In genomic region chr3:72155391-72156064, GRCh38 we compare ENCODE assay signal across 1 cellular context.
TF ChIP-seq lines count a peak whose summit lies in the region.

No MANE protein-coding gene starts in this region.

TF ChIP-seq in K562, 482 proteins besides CTCF, POLR2A, EP300 and RAD21 (continued from another document and continues in another):
- TF ChIP-seq IFI16 (CRISPR knock-in tag; IDR thresholded peaks at IDR 0.05), result peak; percentile 3; the same call in 1 of the 2 replicates
- TF ChIP-seq GTF2E2 (tag; IDR thresholded peaks at IDR 0.05), result 0 out of 2 replicates have a peak, but pooled peaks have one; percentile 48
- no peak for TF ChIP-seq PCBP1 (IDR thresholded peaks at IDR 0.05; ENCODE audit: low read depth, low read length, poor library complexity, severe bottlenecking)
- peak; percentile 39; the same call in 1 of the 2 replicates for TF ChIP-seq NFE2 (IDR thresholded peaks at IDR 0.05; ENCODE audit: low read depth)
- TF ChIP-seq SP1 (CRISPR knock-in tag; IDR thresholded peaks at IDR 0.05), result 0 out of 2 replicates have a peak, but pooled peaks have one; percentile 11
- no peak for TF ChIP-seq HDAC6 (IDR thresholded peaks at IDR 0.05; ENCODE audit: low read depth, low read length)
- peak; percentile 43 for TF ChIP-seq MEIS2 (IDR thresholded peaks at IDR 0.05; ENCODE audit: partially characterized antibody)
- TF ChIP-seq ZNF347 (CRISPR knock-in tag; IDR thresholded peaks at IDR 0.05; ENCODE audit: low read depth), result no peak
- no peak for TF ChIP-seq NFIC (IDR thresholded peaks at IDR 0.05)
- no peak for TF ChIP-seq ARNT (IDR thresholded peaks at IDR 0.05)
- TF ChIP-seq TOE1 (IDR thresholded peaks at IDR 0.05; ENCODE audit: borderline replicate concordance), result no peak
- TF ChIP-seq TOE1 (CRISPR knock-in tag; IDR thresholded peaks at IDR 0.05; ENCODE audit: borderline replicate concordance, low read depth), result no peak
- no peak for TF ChIP-seq ZKSCAN3 (CRISPR knock-in tag; IDR thresholded peaks at IDR 0.05)
- TF ChIP-seq JUN (IDR thresholded peaks at IDR 0.05; ENCODE audit: borderline replicate concordance, low read depth, low read length), result peak; percentile 31; the same call in 1 of the 2 replicates
- TF ChIP-seq JUN (CRISPR knock-in tag; IDR thresholded peaks at IDR 0.05; ENCODE audit: borderline replicate concordance), result no peak
- TF ChIP-seq C11orf30 (IDR thresholded peaks at IDR 0.05; ENCODE audit: low read depth), result 0 out of 2 replicates have a peak, but pooled peaks have one; percentile 11
- no peak for TF ChIP-seq YY1 (IDR thresholded peaks at IDR 0.05; ENCODE audit: borderline replicate concordance in 1 of 3, control insufficient read depth in 1 of 3, extremely low read depth in 1 of 3, insufficient read depth in 3 of 3, insufficient read length in 1 of 3, insufficient replicate concordance in 2 of 3, low read depth in 1 of 3, low read length in 2 of 3)
- no peak for TF ChIP-seq MYNN (IDR thresholded peaks at IDR 0.05)
- no peak for TF ChIP-seq MYNN (CRISPR knock-in tag; IDR thresholded peaks at IDR 0.05)
- 0 out of 2 replicates have a peak, but pooled peaks have one; percentile 19 for TF ChIP-seq ZNF511 (CRISPR knock-in tag; IDR thresholded peaks at IDR 0.05)
- no peak for TF ChIP-seq CC2D1A (IDR thresholded peaks at IDR 0.05)
- peak; percentile 53; the same call in 1 of the 2 replicates for TF ChIP-seq SMARCE1 (IDR thresholded peaks at IDR 0.05)
- TF ChIP-seq GABPB1 (CRISPR knock-in tag; IDR thresholded peaks at IDR 0.05), result no peak
- peak; percentile 71 for TF ChIP-seq ZNF395 (CRISPR knock-in tag; IDR thresholded peaks at IDR 0.05)
- no peak for TF ChIP-seq STAT5A (IDR thresholded peaks at IDR 0.05; ENCODE audit: borderline replicate concordance, low read length)
- peak; percentile 88 for TF ChIP-seq TFAP4 (CRISPR knock-in tag; IDR thresholded peaks at IDR 0.05; ENCODE audit: borderline replicate concordance)
- peak; percentile 72 for TF ChIP-seq ARID1B (IDR thresholded peaks at IDR 0.05)
- TF ChIP-seq SMARCA4 (IDR thresholded peaks at IDR 0.05), result peak; percentile 26; the same call in 1 of the 2 replicates
- TF ChIP-seq XRCC3 (IDR thresholded peaks at IDR 0.05), result no peak
- TF ChIP-seq GATAD2B (IDR thresholded peaks at IDR 0.05; ENCODE audit: borderline replicate concordance), result no peak
- peak in 1 of 2 experiments; percentile 29; a peak in 1 of 4 replicates for TF ChIP-seq KDM1A (IDR thresholded peaks at IDR 0.05)
- peak; percentile 74; the same call in 1 of the 2 replicates for TF ChIP-seq BACH1 (tag; IDR thresholded peaks at IDR 0.05)
- TF ChIP-seq ZNF165 (CRISPR knock-in tag; IDR thresholded peaks at IDR 0.05; ENCODE audit: borderline replicate concordance), result no peak
- no peak; a peak in 1 of 4 replicates for TF ChIP-seq MAZ (CRISPR knock-in tag; conservative IDR thresholded peaks at IDR 0.05 in 1 of 2, IDR thresholded peaks at IDR 0.05 in 1 of 2)
- no peak for TF ChIP-seq RBFOX2 (IDR thresholded peaks at IDR 0.05; ENCODE audit: low read depth, low read length)
- TF ChIP-seq HSF4 (CRISPR knock-in tag; IDR thresholded peaks at IDR 0.05; ENCODE audit: borderline replicate concordance), result 0 out of 2 replicates have a peak, but pooled peaks have one; percentile 25
- no peak for TF ChIP-seq YBX1 (IDR thresholded peaks at IDR 0.05)
- TF ChIP-seq ZNF639 (CRISPR knock-in tag; conservative IDR thresholded peaks at IDR 0.05 in 1 of 2, IDR thresholded peaks at IDR 0.05 in 1 of 2), result peak in 1 of 2 experiments; percentile 40; a peak in 1 of 4 replicates
- TF ChIP-seq CBFA2T3 (IDR thresholded peaks at IDR 0.05), result peak; percentile 46
- TF ChIP-seq NR4A1 (CRISPR knock-in tag; IDR thresholded peaks at IDR 0.05), result no peak
- peak; percentile 46; the same call in 1 of the 2 replicates for TF ChIP-seq NR4A1 (tag; IDR thresholded peaks at IDR 0.05)
- TF ChIP-seq NR3C1 (CRISPR knock-in tag; IDR thresholded peaks at IDR 0.05), result no peak
- TF ChIP-seq, protein P1, sequence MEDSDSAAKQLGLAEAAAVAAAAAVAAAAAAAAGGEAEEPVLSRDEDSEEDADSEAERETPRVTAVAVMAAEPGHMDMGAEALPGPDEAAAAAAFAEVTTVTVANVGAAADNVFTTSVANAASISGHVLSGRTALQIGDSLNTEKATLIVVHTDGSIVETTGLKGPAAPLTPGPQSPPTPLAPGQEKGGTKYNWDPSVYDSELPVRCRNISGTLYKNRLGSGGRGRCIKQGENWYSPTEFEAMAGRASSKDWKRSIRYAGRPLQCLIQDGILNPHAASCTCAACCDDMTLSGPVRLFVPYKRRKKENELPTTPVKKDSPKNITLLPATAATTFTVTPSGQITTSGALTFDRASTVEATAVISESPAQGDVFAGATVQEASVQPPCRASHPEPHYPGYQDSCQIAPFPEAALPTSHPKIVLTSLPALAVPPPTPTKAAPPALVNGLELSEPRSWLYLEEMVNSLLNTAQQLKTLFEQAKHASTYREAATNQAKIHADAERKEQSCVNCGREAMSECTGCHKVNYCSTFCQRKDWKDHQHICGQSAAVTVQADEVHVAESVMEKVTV (CRISPR knock-in tag; IDR thresholded peaks at IDR 0.05), result 0 out of 2 replicates have a peak, but pooled peaks have one; percentile 19
- TF ChIP-seq BDP1 (IDR thresholded peaks at IDR 0.05; ENCODE audit: insufficient read depth, insufficient read length), result no peak
- no peak for TF ChIP-seq ETS2 (tag; IDR thresholded peaks at IDR 0.05; ENCODE audit: borderline replicate concordance, poor library complexity, severe bottlenecking)
- TF ChIP-seq, protein P2, sequence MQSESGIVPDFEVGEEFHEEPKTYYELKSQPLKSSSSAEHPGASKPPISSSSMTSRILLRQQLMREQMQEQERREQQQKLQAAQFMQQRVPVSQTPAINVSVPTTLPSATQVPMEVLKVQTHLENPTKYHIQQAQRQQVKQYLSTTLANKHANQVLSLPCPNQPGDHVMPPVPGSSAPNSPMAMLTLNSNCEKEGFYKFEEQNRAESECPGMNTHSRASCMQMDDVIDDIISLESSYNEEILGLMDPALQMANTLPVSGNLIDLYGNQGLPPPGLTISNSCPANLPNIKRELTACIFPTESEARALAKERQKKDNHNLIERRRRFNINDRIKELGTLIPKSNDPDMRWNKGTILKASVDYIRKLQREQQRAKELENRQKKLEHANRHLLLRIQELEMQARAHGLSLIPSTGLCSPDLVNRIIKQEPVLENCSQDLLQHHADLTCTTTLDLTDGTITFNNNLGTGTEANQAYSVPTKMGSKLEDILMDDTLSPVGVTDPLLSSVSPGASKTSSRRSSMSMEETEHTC (IDR thresholded peaks at IDR 0.05), result no peak
- no peak for TF ChIP-seq SIN3B (IDR thresholded peaks at IDR 0.05; ENCODE audit: low read depth)
- TF ChIP-seq ADNP (tag; IDR thresholded peaks at IDR 0.05), result no peak
- no peak for TF ChIP-seq TEAD2 (tag; IDR thresholded peaks at IDR 0.05)
- TF ChIP-seq CHD4 (IDR thresholded peaks at IDR 0.05; ENCODE audit: insufficient read depth, insufficient replicate concordance, low read depth, low read length, poor library complexity, severe bottlenecking), result no peak
- TF ChIP-seq MED1 (CRISPR knock-in tag; IDR thresholded peaks at IDR 0.05; ENCODE audit: borderline replicate concordance), result no peak
- TF ChIP-seq PYGO2 (tag; IDR thresholded peaks at IDR 0.05), result no peak
- TF ChIP-seq MYC (IDR thresholded peaks at IDR 0.05; ENCODE audit: low read depth, low read length), result peak; percentile 21; the same call in 1 of the 2 replicates
- TF ChIP-seq MYC (CRISPR knock-in tag; IDR thresholded peaks at IDR 0.05; ENCODE audit: borderline replicate concordance, low read depth), result no peak
- peak in 1 of 2 experiments; percentile 46; a peak in 1 of 3 replicates for TF ChIP-seq CBX3 (IDR thresholded peaks at IDR 0.05; ENCODE audit: borderline replicate concordance in 1 of 2, low read length in 2 of 2)
- TF ChIP-seq FOSL1 (tag; conservative IDR thresholded peaks at IDR 0.05), result peak; percentile 85
- TF ChIP-seq HEY1 (CRISPR knock-in tag; IDR thresholded peaks at IDR 0.05; ENCODE audit: borderline replicate concordance), result no peak
- TF ChIP-seq ZNF445 (CRISPR knock-in tag; IDR thresholded peaks at IDR 0.05; ENCODE audit: low read depth), result no peak
- TF ChIP-seq, protein P3, sequence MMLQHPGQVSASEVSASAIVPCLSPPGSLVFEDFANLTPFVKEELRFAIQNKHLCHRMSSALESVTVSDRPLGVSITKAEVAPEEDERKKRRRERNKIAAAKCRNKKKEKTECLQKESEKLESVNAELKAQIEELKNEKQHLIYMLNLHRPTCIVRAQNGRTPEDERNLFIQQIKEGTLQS (IDR thresholded peaks at IDR 0.05), result peak; percentile 70
- TF ChIP-seq, protein P3 (CRISPR knock-in tag; conservative IDR thresholded peaks at IDR 0.05), result no peak
- TF ChIP-seq TCF3 (CRISPR knock-in tag; IDR thresholded peaks at IDR 0.05), result peak; percentile 48; the same call in 1 of the 2 replicates
- TF ChIP-seq KLF16 (IDR thresholded peaks at IDR 0.05), result peak; percentile 7; the same call in 1 of the 2 replicates
- no peak for TF ChIP-seq PHF8 (IDR thresholded peaks at IDR 0.05; ENCODE audit: borderline replicate concordance, low read length)
- TF ChIP-seq TSHZ1 (CRISPR knock-in tag; IDR thresholded peaks at IDR 0.05), result peak; percentile 53; the same call in 1 of the 2 replicates
- no peak for TF ChIP-seq ID3 (CRISPR knock-in tag; IDR thresholded peaks at IDR 0.05)
- no peak for TF ChIP-seq ID3 (tag; IDR thresholded peaks at IDR 0.05)
- TF ChIP-seq RBM14 (IDR thresholded peaks at IDR 0.05; ENCODE audit: borderline replicate concordance, insufficient read depth, low read depth, low read length), result no peak
- TF ChIP-seq EGR1 (conservative IDR thresholded peaks at IDR 0.05), result peak; percentile 64
- no peak for TF ChIP-seq ZNF212 (CRISPR knock-in tag; IDR thresholded peaks at IDR 0.05)
- peak; percentile 50 for TF ChIP-seq CXXC5 (CRISPR knock-in tag; IDR thresholded peaks at IDR 0.05)
- TF ChIP-seq GABPA (tag; conservative IDR thresholded peaks at IDR 0.05; ENCODE audit: low read depth), result 0 out of 2 replicates have a peak, but pooled peaks have one; percentile 19
